In genomic region chr17:80545499-80545826, GRCh38 we compare ENCODE assay signal across 1 cellular context.
TF ChIP-seq lines count a peak whose summit lies in the region.

No MANE protein-coding gene starts in this region.

TF ChIP-seq in H1, 55 proteins besides CTCF, POLR2A, EP300 and RAD21:
- no peak for TF ChIP-seq TAF7 (optimal IDR thresholded peaks at IDR 0.05; ENCODE audit: borderline replicate concordance, low read depth, low read length)
- TF ChIP-seq BACH1 (IDR thresholded peaks at IDR 0.05; ENCODE audit: low read length), result no peak
- no peak for TF ChIP-seq SRF (IDR thresholded peaks at IDR 0.05; ENCODE audit: low read depth, low read length)
- no peak for TF ChIP-seq SIRT6 (IDR thresholded peaks at IDR 0.05; ENCODE audit: low read length)
- TF ChIP-seq CREB1 (IDR thresholded peaks at IDR 0.05), result no peak
- no peak for TF ChIP-seq TBP (IDR thresholded peaks at IDR 0.05; ENCODE audit: low read depth, low read length)
- TF ChIP-seq YY1 (IDR thresholded peaks at IDR 0.05; ENCODE audit: low read depth, low read length), result no peak
- no peak for TF ChIP-seq KDM1A (IDR thresholded peaks at IDR 0.05; ENCODE audit: borderline replicate concordance, low read length)
- TF ChIP-seq RFX5 (IDR thresholded peaks at IDR 0.05; ENCODE audit: borderline replicate concordance, low read depth, low read length), result no peak
